ENCODE assay signal across 31 cellular contexts in the genomic region with DNA sequence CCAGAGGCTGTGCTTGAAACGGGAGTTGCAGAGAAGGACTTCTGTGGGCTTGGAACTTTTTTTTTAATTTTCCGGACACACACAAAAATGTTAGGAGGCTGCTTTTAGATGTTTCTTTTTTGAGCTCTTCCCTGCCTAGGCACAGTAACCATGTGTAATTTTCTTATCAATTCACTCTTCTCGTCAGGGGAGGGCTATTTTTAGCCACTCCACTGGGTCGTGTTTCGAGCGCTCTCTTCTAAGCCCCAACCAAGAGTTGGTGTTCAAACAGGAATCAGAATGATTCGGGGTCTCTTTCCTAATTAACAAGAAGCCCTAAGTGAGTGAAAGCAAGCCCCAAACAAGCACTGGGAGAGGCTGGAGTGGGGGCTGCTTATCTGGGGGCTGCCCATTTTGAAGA.
"Had no signal": no experiment of that assay in that cellular context is flagged by ENCODE, and none has a peak within 500 bp of the region (broad histone marks: within the 10 kb centered on the region; RNA-seq: fewer than 3 reads in every experiment).

No MANE protein-coding gene starts in this region.

- H3K27ac Mint-ChIP-seq: activated T-helper 1 cell treated with anti-CD3 and anti-CD28 coated beads, Interleukin-12 subunit alpha, Interleukin-12 subunit beta, Interleukin-2, Interleukin-4 antibody, amounts not matched to agents 30 ng/mL and 10 ng/mL and 1 ng/mL, durations not matched to agents 14 hours and 24 hours and 36 hours; T-helper 1 cell treated with Interleukin-12 subunit alpha and Interleukin-12 subunit beta and Interleukin-4 antibody, amounts not matched to agents 30 μg/mL and 1 μg/mL, for 36 hours; T-helper 2 cell treated with Interferon-gamma antibody and Interleukin-4, amounts not matched to agents 5 μg/mL and 100 μg/mL, for 36 hours had no signal

- H3K27me3 Mint-ChIP-seq: activated CD4-positive, alpha-beta memory T cell treated with anti-CD3 and anti-CD28 coated beads for 36 hours; brain had no signal

- DNase-seq: activated CD4-positive, alpha-beta memory T cell treated with anti-CD3 and anti-CD28 coated beads for 36 hours; activated CD4-positive, alpha-beta T cell treated with anti-CD3 and anti-CD28 coated beads, Interleukin-2, amount 50 U/mL, for 1 hour; activated CD8-positive, alpha-beta memory T cell treated with anti-CD3 and anti-CD28 coated beads, Interleukin-2, amount 50 U/mL, for 4 hours; activated effector memory CD4-positive, alpha-beta T cell treated with Interleukin-2 at 50 U/mL for 16 hours; activated naive CD4-positive, alpha-beta T cell treated with anti-CD3 and anti-CD28 coated beads, Interleukin-2, amount 50 U/mL, for 16 hours; activated T-cell treated with anti-CD3 and anti-CD28 coated beads for 4 hours; activated T-cell treated with anti-CD3 and anti-CD28 coated beads, Interleukin-2, amount 50 U/mL, for 4 hours; caudate nucleus; cerebellar nuclear complex; NCI-H1092 treated with DMSO at 0.1 percent for 48 hours; NCI-H1417; NCI-H146; NCI-H187; NCI-H2029 treated with DMSO at 0.1 percent for 48 hours; NCI-H2107; NCI-H2171; NCI-H510A; NCI-H526; NCI-H748 treated with DMSO at 0.1 percent for 48 hours; NK-92 treated with Interleukin-12 subunit alpha and Interleukin-12 subunit beta, amount 100 ng/mL, for 24 hours; PC-3; Peyer's patch; Right ventricle myocardium superior had no signal

- H3K36me3 Mint-ChIP-seq: activated CD4-positive, alpha-beta memory T cell treated with anti-CD3 and anti-CD28 coated beads for 36 hours had no signal

- H3K9me3 Mint-ChIP-seq: activated CD4-positive, alpha-beta memory T cell treated with anti-CD3 and anti-CD28 coated beads for 36 hours; activated T-cell treated with anti-CD3 and anti-CD28 coated beads, Interleukin-2, amount 50 U/mL, for 4 hours; activated T-helper 1 cell treated with anti-CD3 and anti-CD28 coated beads, Interleukin-12 subunit alpha, Interleukin-12 subunit beta, Interleukin-2, Interleukin-4 antibody, amounts not matched to agents 30 ng/mL and 10 ng/mL and 1 ng/mL, durations not matched to agents 14 hours and 24 hours and 36 hours; T-helper 1 cell treated with Interleukin-12 subunit alpha and Interleukin-12 subunit beta and Interleukin-4 antibody, amounts not matched to agents 30 μg/mL and 1 μg/mL, for 36 hours; T-helper 2 cell treated with Interferon-gamma antibody and Interleukin-4, amounts not matched to agents 5 μg/mL and 100 μg/mL, for 36 hours had no signal

- H3K36me3 ChIP-seq: Peyer's patch had no signal

- FAIRE-seq: bronchial epithelial cell, TTC549 had no signal

- ATAC-seq: activated T-cell treated with anti-CD3 and anti-CD28 coated beads, Interleukin-2, amount 50 U/mL, for 4 hours; PC-3 had no signal

- H3K9me3 ChIP-seq: Peyer's patch had no signal

- H3K27ac ChIP-seq: Peyer's patch, RWPE1, SK-N-MC had no signal

- H3K4me3 Mint-ChIP-seq: activated CD4-positive, alpha-beta memory T cell treated with anti-CD3 and anti-CD28 coated beads for 36 hours; activated T-cell treated with anti-CD3 and anti-CD28 coated beads, Interleukin-2, amount 50 U/mL, for 4 hours; activated T-helper 1 cell treated with anti-CD3 and anti-CD28 coated beads, Interleukin-12 subunit alpha, Interleukin-12 subunit beta, Interleukin-2, Interleukin-4 antibody, amounts not matched to agents 30 ng/mL and 10 ng/mL and 1 ng/mL, durations not matched to agents 14 hours and 24 hours and 36 hours; brain; T-helper 1 cell treated with Interleukin-12 subunit alpha and Interleukin-12 subunit beta and Interleukin-4 antibody, amounts not matched to agents 30 μg/mL and 1 μg/mL, for 36 hours; T-helper 2 cell treated with Interferon-gamma antibody and Interleukin-4, amounts not matched to agents 5 μg/mL and 100 μg/mL, for 36 hours had no signal

- H3K27me3 ChIP-seq: Peyer's patch had no signal

- H3K4me3 ChIP-seq: Peyer's patch, SK-N-MC had no signal
